In genomic region chr18:59001166-59001565, GRCh38 we compare ENCODE assay signal across 26 cellular contexts.
"Had no signal": no experiment of that assay in that cellular context is flagged by ENCODE, and none has a peak within 500 bp of the region (broad histone marks: within the 10 kb centered on the region; RNA-seq: fewer than 3 reads in every experiment).

No MANE protein-coding gene starts in this region.

- H3K9me3 ChIP-seq: adrenal gland, body of pancreas, SJCRH30, SK-N-SH had no signal

- H3K4me1 ChIP-seq: body of pancreas had no signal

- H3K27me3 ChIP-seq: adrenal gland, body of pancreas, SJCRH30 had no signal

- H3K27ac ChIP-seq: adrenal gland, body of pancreas, SJCRH30, VCaP had no signal

- H3K36me3 ChIP-seq: adrenal gland, SJCRH30 had no signal

- H3K4me2 ChIP-seq: SK-N-SH had no signal

- DNase-seq: activated CD4-positive, alpha-beta T cell treated with anti-CD3 and anti-CD28 coated beads for 48 hours; activated CD4-positive, alpha-beta T cell treated with anti-CD3 and anti-CD28 coated beads, Interleukin-2, amount 50 U/mL, for 4 hours; activated CD8-positive, alpha-beta memory T cell treated with anti-CD3 and anti-CD28 coated beads, Interleukin-2, amount 50 U/mL, for 48 hours; activated CD8-positive, alpha-beta T cell treated with anti-CD3 and anti-CD28 coated beads, Interleukin-2, amount 10 ng/mL, durations not matched to agents 7 days and 5 days; activated naive CD4-positive, alpha-beta T cell treated with anti-CD3 and anti-CD28 coated beads, Interleukin-2, amount 50 U/mL, for 16 hours; activated naive CD8-positive, alpha-beta T cell treated with anti-CD3 and anti-CD28 coated beads, Interleukin-2, amount 10 ng/mL, durations not matched to agents 7 days and 5 days; activated T-cell treated with anti-CD3 and anti-CD28 coated beads, Interleukin-2, amount 50 U/mL, for 1 hour; adrenal gland; aorta; body of pancreas; central memory CD4-positive, alpha-beta T cell; Kasumi-1; NCI-H1105 treated with DMSO at 0.1 percent for 48 hours; NCI-H1436 treated with DMSO at 0.1 percent for 48 hours; NCI-H187; NCI-H2081; NCI-H446; NCI-H524 treated with DMSO at 0.1 percent for 48 hours; NCI-H748 treated with DMSO at 0.1 percent for 48 hours; Right ventricle myocardium superior; RPMI8226; SJCRH30; SK-N-SH; T-helper 1 cell had no signal

- H3K9me2 ChIP-seq: SK-N-SH had no signal

- ATAC-seq: activated CD4-positive, CD25-positive, alpha-beta regulatory T cell treated with anti-CD3 and anti-CD28 coated beads, Interleukin-2, amount 50 U/mL, for 24 hours; activated CD8-positive, alpha-beta T cell treated with anti-CD3 and anti-CD28 coated beads, Interleukin-2, amount 10 ng/mL, durations not matched to agents 7 days and 5 days; body of pancreas had no signal

- H3K4me1 Mint-ChIP-seq: activated naive CD8-positive, alpha-beta T cell treated with anti-CD3 and anti-CD28 coated beads, Interleukin-2, amount 10 ng/mL, durations not matched to agents 7 days and 5 days had no signal

- H3K27ac Mint-ChIP-seq: activated CD8-positive, alpha-beta T cell treated with anti-CD3 and anti-CD28 coated beads, Interleukin-2, amount 10 ng/mL, durations not matched to agents 7 days and 5 days; activated naive CD8-positive, alpha-beta T cell treated with anti-CD3 and anti-CD28 coated beads, Interleukin-2, amount 10 ng/mL, durations not matched to agents 7 days and 5 days had no signal

- H3K4me3 Mint-ChIP-seq: activated CD8-positive, alpha-beta T cell treated with anti-CD3 and anti-CD28 coated beads, Interleukin-2, amount 10 ng/mL, durations not matched to agents 7 days and 5 days; activated naive CD8-positive, alpha-beta T cell treated with anti-CD3 and anti-CD28 coated beads, Interleukin-2, amount 10 ng/mL, durations not matched to agents 7 days and 5 days had no signal

- H3K4me3 ChIP-seq: adrenal gland, body of pancreas, SJCRH30 had no signal

- H3K9me3 Mint-ChIP-seq: activated naive CD8-positive, alpha-beta T cell treated with anti-CD3 and anti-CD28 coated beads, Interleukin-2, amount 10 ng/mL, durations not matched to agents 7 days and 5 days had no signal

- H3K36me3 Mint-ChIP-seq: activated naive CD8-positive, alpha-beta T cell treated with anti-CD3 and anti-CD28 coated beads, Interleukin-2, amount 10 ng/mL, durations not matched to agents 7 days and 5 days had no signal
